In genomic region chr17:43778337-43779144, GRCh38 we compare ENCODE assay signal across 1 cellular context.
TF ChIP-seq lines count a peak whose summit lies in the region.

Gene DUSP3 (minus strand): TSS chr17:43778977. CDS start chr17:43778924, 53 bp downstream.

TF ChIP-seq in K562, 482 proteins besides CTCF, POLR2A, EP300 and RAD21 (continued from another document and continues in another):
- TF ChIP-seq MBD1 (CRISPR knock-in tag; IDR thresholded peaks at IDR 0.05) (no peak), PCBP1 (IDR thresholded peaks at IDR 0.05; ENCODE audit: low read depth, low read length, poor library complexity, severe bottlenecking) (no peak), EZH2 (IDR thresholded peaks at IDR 0.05; ENCODE audit: borderline replicate concordance, low read depth, low read length) (no peak), POLR2B (IDR thresholded peaks at IDR 0.05; ENCODE audit: low read depth, partially characterized antibody) (peak; percentile 45), ZNF584 (CRISPR knock-in tag; IDR thresholded peaks at IDR 0.05; ENCODE audit: low read depth) (0 out of 2 replicates have a peak, but pooled peaks have one; percentile 42), ZNF79 (CRISPR knock-in tag; IDR thresholded peaks at IDR 0.05; ENCODE audit: low read depth) (no peak), GATA2 (CRISPR knock-in tag; IDR thresholded peaks at IDR 0.05) (no peak), JUND (IDR thresholded peaks at IDR 0.05; ENCODE audit: borderline replicate concordance, low read depth, low read length) (peak; percentile 83), JUND (tag; IDR thresholded peaks at IDR 0.05; ENCODE audit: borderline replicate concordance, low read depth, low read length) (peak; percentile 63; the same call in 1 of the 3 replicates), NEUROD1 (IDR thresholded peaks at IDR 0.05; ENCODE audit: borderline replicate concordance, low read depth, low read length, partially characterized antibody) (peak; percentile 69), MAX (CRISPR knock-in tag; IDR thresholded peaks at IDR 0.05) (peak; percentile 65; the same call in 1 of the 2 replicates), TCF7L2 (IDR thresholded peaks at IDR 0.05; ENCODE audit: low read depth, low read length) (no peak), EP400 (IDR thresholded peaks at IDR 0.05) (peak; percentile 53; the same call in 1 of the 2 replicates), MEF2D (tag; conservative IDR thresholded peaks at IDR 0.05; ENCODE audit: low read depth) (no peak), BCLAF1 (IDR thresholded peaks at IDR 0.05; ENCODE audit: borderline replicate concordance in 1 of 2, control insufficient read depth in 1 of 2, low read depth in 2 of 2, low read length in 1 of 2) (no peak), KLF13 (tag; IDR thresholded peaks at IDR 0.05; ENCODE audit: borderline replicate concordance, low read depth) (no peak), RCOR1 (IDR thresholded peaks at IDR 0.05; ENCODE audit: borderline replicate concordance in 1 of 2, low read depth in 2 of 2, low read length in 2 of 2) (no peak)
- TF ChIP-seq, protein P1, sequence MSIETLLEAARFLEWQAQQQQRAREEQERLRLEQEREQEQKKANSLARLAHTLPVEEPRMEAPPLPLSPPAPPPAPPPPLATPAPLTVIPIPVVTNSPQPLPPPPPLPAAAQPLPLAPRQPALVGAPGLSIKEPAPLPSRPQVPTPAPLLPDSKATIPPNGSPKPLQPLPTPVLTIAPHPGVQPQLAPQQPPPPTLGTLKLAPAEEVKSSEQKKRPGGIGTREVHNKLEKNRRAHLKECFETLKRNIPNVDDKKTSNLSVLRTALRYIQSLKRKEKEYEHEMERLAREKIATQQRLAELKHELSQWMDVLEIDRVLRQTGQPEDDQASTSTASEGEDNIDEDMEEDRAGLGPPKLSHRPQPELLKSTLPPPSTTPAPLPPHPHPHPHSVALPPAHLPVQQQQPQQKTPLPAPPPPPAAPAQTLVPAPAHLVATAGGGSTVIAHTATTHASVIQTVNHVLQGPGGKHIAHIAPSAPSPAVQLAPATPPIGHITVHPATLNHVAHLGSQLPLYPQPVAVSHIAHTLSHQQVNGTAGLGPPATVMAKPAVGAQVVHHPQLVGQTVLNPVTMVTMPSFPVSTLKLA (conservative IDR thresholded peaks at IDR 0.05), result peak in 1 of 2 experiments; percentile 54; a peak in 1 of 4 replicates
- TF ChIP-seq, protein P2, sequence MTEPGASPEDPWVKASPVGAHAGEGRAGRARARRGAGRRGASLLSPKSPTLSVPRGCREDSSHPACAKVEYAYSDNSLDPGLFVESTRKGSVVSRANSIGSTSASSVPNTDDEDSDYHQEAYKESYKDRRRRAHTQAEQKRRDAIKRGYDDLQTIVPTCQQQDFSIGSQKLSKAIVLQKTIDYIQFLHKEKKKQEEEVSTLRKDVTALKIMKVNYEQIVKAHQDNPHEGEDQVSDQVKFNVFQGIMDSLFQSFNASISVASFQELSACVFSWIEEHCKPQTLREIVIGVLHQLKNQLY (CRISPR knock-in tag; conservative IDR thresholded peaks at IDR 0.05), result no peak
- TF ChIP-seq, protein P3, sequence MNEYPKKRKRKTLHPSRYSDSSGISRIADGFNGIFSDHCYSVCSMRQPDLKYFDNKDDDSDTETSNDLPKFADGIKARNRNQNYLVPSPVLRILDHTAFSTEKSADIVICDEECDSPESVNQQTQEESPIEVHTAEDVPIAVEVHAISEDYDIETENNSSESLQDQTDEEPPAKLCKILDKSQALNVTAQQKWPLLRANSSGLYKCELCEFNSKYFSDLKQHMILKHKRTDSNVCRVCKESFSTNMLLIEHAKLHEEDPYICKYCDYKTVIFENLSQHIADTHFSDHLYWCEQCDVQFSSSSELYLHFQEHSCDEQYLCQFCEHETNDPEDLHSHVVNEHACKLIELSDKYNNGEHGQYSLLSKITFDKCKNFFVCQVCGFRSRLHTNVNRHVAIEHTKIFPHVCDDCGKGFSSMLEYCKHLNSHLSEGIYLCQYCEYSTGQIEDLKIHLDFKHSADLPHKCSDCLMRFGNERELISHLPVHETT (CRISPR knock-in tag; conservative IDR thresholded peaks at IDR 0.05 in 1 of 2, IDR thresholded peaks at IDR 0.05 in 1 of 2), result 0 out of 4 replicates have a peak, but pooled peaks of 1 of the 2 experiments have one; percentile 59
- TF ChIP-seq, protein P4, sequence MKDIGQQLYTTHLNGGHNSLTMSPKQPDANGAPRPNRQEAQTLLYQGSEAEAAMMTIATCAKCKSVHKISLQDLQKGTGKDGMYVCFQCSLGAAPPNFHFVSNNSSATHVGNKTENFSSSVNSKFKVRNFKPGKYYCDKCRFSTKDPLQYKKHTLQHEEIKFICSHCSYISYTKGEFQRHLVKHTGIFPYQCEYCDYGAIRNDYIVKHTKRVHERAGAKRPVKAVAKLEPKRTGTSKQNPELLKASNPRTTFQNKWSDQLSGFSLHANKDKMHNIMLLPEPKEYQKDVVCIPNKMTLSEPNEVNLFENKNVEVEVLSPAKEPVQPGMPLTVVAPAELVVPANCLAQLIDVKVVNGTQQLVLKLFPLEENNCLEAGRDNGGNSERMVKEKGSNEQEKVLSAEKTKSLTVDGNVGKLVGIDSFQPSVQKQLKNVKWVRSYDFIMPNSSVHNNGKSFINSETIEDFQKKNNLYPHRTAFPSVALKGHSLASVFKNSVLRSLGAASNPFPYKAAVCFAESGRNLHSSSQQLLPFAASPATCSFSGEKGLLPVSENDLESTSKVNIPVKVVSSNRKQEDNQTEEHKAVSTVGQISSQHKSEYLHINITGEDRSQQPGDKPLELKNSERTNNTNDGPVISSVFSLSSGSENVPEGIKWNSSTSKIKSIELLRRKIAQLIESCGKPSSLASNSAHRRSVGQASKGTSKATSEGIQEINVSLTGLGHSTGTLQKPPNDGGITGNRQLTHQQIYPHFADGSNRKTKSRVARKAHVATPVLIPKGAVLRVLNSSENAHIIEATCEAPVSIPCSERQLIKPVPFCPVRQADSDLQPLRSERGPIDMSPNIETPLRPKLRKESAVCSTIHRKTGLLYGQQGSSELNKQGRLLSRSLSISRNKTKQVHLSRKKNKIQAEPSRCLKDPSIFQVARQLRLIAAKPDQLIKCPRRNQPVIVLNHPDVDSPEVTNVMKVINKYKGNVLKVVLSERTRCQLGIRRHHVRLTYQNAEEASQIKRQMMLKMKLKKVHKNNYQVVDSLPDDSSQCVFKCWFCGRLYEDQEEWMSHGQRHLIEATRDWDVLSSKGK (CRISPR knock-in tag; IDR thresholded peaks at IDR 0.05), result no peak
- TF ChIP-seq, protein P5, sequence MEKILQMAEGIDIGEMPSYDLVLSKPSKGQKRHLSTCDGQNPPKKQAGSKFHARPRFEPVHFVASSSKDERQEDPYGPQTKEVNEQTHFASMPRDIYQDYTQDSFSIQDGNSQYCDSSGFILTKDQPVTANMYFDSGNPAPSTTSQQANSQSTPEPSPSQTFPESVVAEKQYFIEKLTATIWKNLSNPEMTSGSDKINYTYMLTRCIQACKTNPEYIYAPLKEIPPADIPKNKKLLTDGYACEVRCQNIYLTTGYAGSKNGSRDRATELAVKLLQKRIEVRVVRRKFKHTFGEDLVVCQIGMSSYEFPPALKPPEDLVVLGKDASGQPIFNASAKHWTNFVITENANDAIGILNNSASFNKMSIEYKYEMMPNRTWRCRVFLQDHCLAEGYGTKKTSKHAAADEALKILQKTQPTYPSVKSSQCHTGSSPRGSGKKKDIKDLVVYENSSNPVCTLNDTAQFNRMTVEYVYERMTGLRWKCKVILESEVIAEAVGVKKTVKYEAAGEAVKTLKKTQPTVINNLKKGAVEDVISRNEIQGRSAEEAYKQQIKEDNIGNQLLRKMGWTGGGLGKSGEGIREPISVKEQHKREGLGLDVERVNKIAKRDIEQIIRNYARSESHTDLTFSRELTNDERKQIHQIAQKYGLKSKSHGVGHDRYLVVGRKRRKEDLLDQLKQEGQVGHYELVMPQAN (IDR thresholded peaks at IDR 0.05; ENCODE audit: borderline replicate concordance), result peak; percentile 37; the same call in 1 of the 2 replicates
